ENCODE assay signal across 1 cellular context in genomic region chr1:21320410-21321107, GRCh38.
TF ChIP-seq lines count a peak whose summit lies in the region.

No MANE protein-coding gene starts in this region.

TF ChIP-seq in GM23338, 12 proteins besides CTCF, POLR2A, EP300 and RAD21 (continued from another document):
- TF ChIP-seq, protein P1, sequence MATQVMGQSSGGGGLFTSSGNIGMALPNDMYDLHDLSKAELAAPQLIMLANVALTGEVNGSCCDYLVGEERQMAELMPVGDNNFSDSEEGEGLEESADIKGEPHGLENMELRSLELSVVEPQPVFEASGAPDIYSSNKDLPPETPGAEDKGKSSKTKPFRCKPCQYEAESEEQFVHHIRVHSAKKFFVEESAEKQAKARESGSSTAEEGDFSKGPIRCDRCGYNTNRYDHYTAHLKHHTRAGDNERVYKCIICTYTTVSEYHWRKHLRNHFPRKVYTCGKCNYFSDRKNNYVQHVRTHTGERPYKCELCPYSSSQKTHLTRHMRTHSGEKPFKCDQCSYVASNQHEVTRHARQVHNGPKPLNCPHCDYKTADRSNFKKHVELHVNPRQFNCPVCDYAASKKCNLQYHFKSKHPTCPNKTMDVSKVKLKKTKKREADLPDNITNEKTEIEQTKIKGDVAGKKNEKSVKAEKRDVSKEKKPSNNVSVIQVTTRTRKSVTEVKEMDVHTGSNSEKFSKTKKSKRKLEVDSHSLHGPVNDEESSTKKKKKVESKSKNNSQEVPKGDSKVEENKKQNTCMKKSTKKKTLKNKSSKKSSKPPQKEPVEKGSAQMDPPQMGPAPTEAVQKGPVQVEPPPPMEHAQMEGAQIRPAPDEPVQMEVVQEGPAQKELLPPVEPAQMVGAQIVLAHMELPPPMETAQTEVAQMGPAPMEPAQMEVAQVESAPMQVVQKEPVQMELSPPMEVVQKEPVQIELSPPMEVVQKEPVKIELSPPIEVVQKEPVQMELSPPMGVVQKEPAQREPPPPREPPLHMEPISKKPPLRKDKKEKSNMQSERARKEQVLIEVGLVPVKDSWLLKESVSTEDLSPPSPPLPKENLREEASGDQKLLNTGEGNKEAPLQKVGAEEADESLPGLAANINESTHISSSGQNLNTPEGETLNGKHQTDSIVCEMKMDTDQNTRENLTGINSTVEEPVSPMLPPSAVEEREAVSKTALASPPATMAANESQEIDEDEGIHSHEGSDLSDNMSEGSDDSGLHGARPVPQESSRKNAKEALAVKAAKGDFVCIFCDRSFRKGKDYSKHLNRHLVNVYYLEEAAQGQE (IDR thresholded peaks at IDR 0.05; ENCODE audit: unreplicated experiment): no peak
- TF ChIP-seq STAT1 (IDR thresholded peaks at IDR 0.05; ENCODE audit: unreplicated experiment) (no peak), ZNF331 (CRISPR knock-in tag; IDR thresholded peaks at IDR 0.05; ENCODE audit: low read depth) (no peak), EZH2 (IDR thresholded peaks at IDR 0.05; ENCODE audit: low read depth, unreplicated experiment) (no peak), EZH2phosphoT487 (IDR thresholded peaks at IDR 0.05; ENCODE audit: unreplicated experiment) (no peak), CREB1 (CRISPR knock-in tag; IDR thresholded peaks at IDR 0.05; ENCODE audit: low read depth) (no peak), ZNF462 (CRISPR knock-in tag; IDR thresholded peaks at IDR 0.05) (no peak), JUNB (IDR thresholded peaks at IDR 0.05; ENCODE audit: unreplicated experiment) (no peak)
